ENCODE assay signal across 8 cellular contexts in genomic region chr2:96531366-96531765, GRCh38. TPM values are rescaled to one million over a fixed set of nuclear protein-coding genes. Genes with fewer than 3 reads are reported as not detected.
DNase-seq lines count a peak whose midpoint lies in the region; ATAC-seq and TF ChIP-seq lines count a peak whose summit lies in the region.

No MANE protein-coding gene starts in this region.

- H3K9me3 ChIP-seq in SJSA1 (replicated peaks) (no peaks in the 10 kb centered on the region), esophagus squamous epithelium (no peaks in the 10 kb centered on the region)

- H3K4me1 ChIP-seq in SJSA1 (replicated peaks): peaks cover 55% of the 10 kb centered on the region
- peaks cover 56 to 100% (median 87%) of the 10 kb centered on the region in 3 donors for H3K4me1 ChIP-seq in esophagus squamous epithelium

- WGBS in esophagus squamous epithelium, 2 donors: 55 to 85% methylated on average over 2 to 5 of the region's 9 CpGs

- TF ChIP-seq CTCF in GM06990 (IDR thresholded peaks at IDR 0.05; ENCODE audit: insufficient read depth, low read length, poor library complexity, severe bottlenecking) (no peak), esophagus squamous epithelium (IDR thresholded peaks at IDR 0.05) (no peak)

- H3K36me3 ChIP-seq in GM06990 (ENCODE audit: control insufficient read depth, insufficient read depth, low read length) (no peaks in the 10 kb centered on the region), SJSA1 (no peaks in the 10 kb centered on the region), esophagus squamous epithelium (no peaks in the 10 kb centered on the region)

- ATAC-seq in sciatic nerve (no peak), GM18517 (IDR thresholded peaks at IDR 0.05; ENCODE audit: unreplicated experiment) (no peak)

- H3K4me3 ChIP-seq in GM06990 (replicated peaks; ENCODE audit: low read depth, low read length) (peak overlapping the region; percentile 47), SJSA1 (no peak overlapping the region), esophagus squamous epithelium (peak overlapping the region in 3 of 4 donors; percentile 24 to 61 (median 33))

- H3K27ac ChIP-seq in SJSA1 (peak overlapping the region; percentile 61), esophagus squamous epithelium (peak overlapping the region; percentile 70 to 96 (median 92))

- intact Hi-C loops in esophagus squamous epithelium (cut with DNase I) (loop anchor here (10.0 kb wide), 1 partner anchor 233 kb away; the partner anchor contains the start of gene CNNM4), sciatic nerve (cut with DNase I) (no loop called here)

- H3K27me3 ChIP-seq in GM06990 (replicated peaks; ENCODE audit: control insufficient read depth, insufficient read depth, low read length): no peaks in the 10 kb centered on the region
- H3K27me3 ChIP-seq in SJSA1 (replicated peaks): no peaks in the 10 kb centered on the region
- H3K27me3 ChIP-seq in esophagus squamous epithelium: peaks cover 0 to 79% (median 0%) of the 10 kb centered on the region in 4 donors

- no peak for DNase-seq in GM06990 (ENCODE audit: extremely low read depth, insufficient read length)
- no peak for DNase-seq in SJSA1 (ENCODE audit: low read depth in 1 of 2, low spot score in 2 of 2)
- DNase-seq in esophagus squamous epithelium (lab: John Stamatoyannopoulos, UW): no peak
- peak; percentile 69 for DNase-seq in sciatic nerve (ENCODE audit: low spot score)
- no peak for DNase-seq in stimulated activated naive CD4-positive, alpha-beta T cell treated with Interleukin-2 at 50 U/mL for 16 hours (lab: John Stamatoyannopoulos, UW)
- no peak for DNase-seq in NCI-H524 (lab: John Stamatoyannopoulos, UW)
- no peak for DNase-seq in NOMO-1 treated with dmso at 0.1 percent for 144 hours (lab: John Stamatoyannopoulos, UW; ENCODE audit: unreplicated experiment)

- no peak for TF ChIP-seq POLR2A in esophagus squamous epithelium (IDR thresholded peaks at IDR 0.05)

RNA-seq across cellular contexts. Expression of gene ARID5A, which starts 5.2 kb away (rescaled TPM):
- total RNA-seq in SJSA1 (2014; rRNA removed; shearing (Covaris generic)): 6.3 and 9.7 TPM in 2 replicates
- 10 to 100 TPM in 1 of 4 donors, 1 to 10 TPM in 3; 2.8 to 25.9 (median 5.7) TPM for total RNA-seq in esophagus squamous epithelium
- total RNA-seq in sciatic nerve: 44.8 TPM

RNA-seq across cellular contexts. Expression of gene NEURL3, which starts 26.2 kb away (rescaled TPM):
- not detected in 2 replicates for total RNA-seq in SJSA1 (2014; rRNA removed; shearing (Covaris generic))
- not detected for total RNA-seq in esophagus squamous epithelium
- 0.58 TPM for total RNA-seq in sciatic nerve
